Comparison of ENCODE assay signal across 19 cellular contexts in the genomic region with DNA sequence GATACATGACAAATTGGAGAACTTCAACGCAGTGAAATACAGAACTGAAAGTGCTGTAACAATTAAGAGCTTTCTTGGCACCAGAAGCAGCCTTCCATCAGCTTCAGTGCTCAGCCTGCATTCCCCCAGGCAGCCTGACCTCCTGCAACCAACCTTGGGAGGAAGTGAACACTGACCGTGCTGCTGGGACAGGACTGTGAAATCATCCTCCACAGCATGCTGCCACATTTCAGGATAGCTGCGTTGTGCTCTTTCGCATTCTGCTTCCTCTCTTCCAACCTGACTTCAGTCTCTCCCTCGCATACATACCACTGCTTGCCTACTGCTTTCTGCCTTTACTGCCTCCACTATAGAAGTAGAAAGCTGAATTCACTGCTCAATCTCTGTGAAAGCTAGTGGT.
"Had no signal": no experiment of that assay in that cellular context is flagged by ENCODE, and none has a peak within 500 bp of the region (broad histone marks: within the 10 kb centered on the region; RNA-seq: fewer than 3 reads in every experiment).

No MANE protein-coding gene starts in this region.

- H3K27ac ChIP-seq: body of pancreas, heart left ventricle, left lung, sigmoid colon, testis had no signal

- H3K27me3 ChIP-seq: body of pancreas, heart left ventricle, left lung, sigmoid colon, testis had no signal

- H3K4me3 ChIP-seq: body of pancreas, heart left ventricle, left lung, lung, sigmoid colon, testis had no signal

- ATAC-seq: body of pancreas; heart left ventricle; left lung; naive thymus-derived CD4-positive, alpha-beta T cell had no signal

- H3K4me1 Mint-ChIP-seq: activated naive CD4-positive, alpha-beta T cell treated with anti-CD3 and anti-CD28 coated beads, Interleukin-2, amount 50 U/mL, for 24 hours; naive thymus-derived CD4-positive, alpha-beta T cell; neural crest cell had no signal

- H3K36me3 ChIP-seq: heart left ventricle, left lung, sigmoid colon had no signal

- H3K4me1 ChIP-seq: body of pancreas, heart left ventricle, left lung, sigmoid colon, testis had no signal

- H3K27me3 Mint-ChIP-seq: activated naive CD4-positive, alpha-beta T cell treated with anti-CD3 and anti-CD28 coated beads, Interleukin-2, amount 50 U/mL, for 24 hours; dendritic cell treated with granulocyte-macrophage colony-stimulating factor and Interleukin-4, amounts not matched to agents 40 ng/mL and 50 ng/mL, for 4 days; progenitor cell of endocrine pancreas had no signal

- H3K4me3 Mint-ChIP-seq: activated naive CD4-positive, alpha-beta T cell treated with anti-CD3 and anti-CD28 coated beads, Interleukin-2, amount 50 U/mL, for 24 hours; dendritic cell treated with granulocyte-macrophage colony-stimulating factor and Interleukin-4, amounts not matched to agents 40 ng/mL and 50 ng/mL, for 4 days; naive thymus-derived CD4-positive, alpha-beta T cell; neural crest cell had no signal

- H3K27ac Mint-ChIP-seq: activated naive CD4-positive, alpha-beta T cell treated with anti-CD3 and anti-CD28 coated beads, Interleukin-2, amount 50 U/mL, for 24 hours; dendritic cell treated with granulocyte-macrophage colony-stimulating factor and Interleukin-4, amounts not matched to agents 40 ng/mL and 50 ng/mL, for 4 days; naive thymus-derived CD4-positive, alpha-beta T cell; progenitor cell of endocrine pancreas had no signal

- DNase-seq: activated gamma-delta T cell treated with Interleukin-2 at 50 U/mL for 16 hours; activated T-cell treated with anti-CD3 and anti-CD28 coated beads, Interleukin-2, amount 50 U/mL, for 1 hour; body of pancreas; effector CD4-positive, alpha-beta T cell; heart left ventricle; kidney glomerular epithelial cell; left lung; naive thymus-derived CD4-positive, alpha-beta T cell; retina; sigmoid colon; stimulated activated CD4-positive, alpha-beta T cell treated with anti-CD3 and anti-CD28 coated beads, Interleukin-2, amount 100 ng/mL, for 48 hours; stimulated activated naive CD4-positive, alpha-beta T cell; testis; trophoblast cell had no signal

- H3K36me3 Mint-ChIP-seq: activated naive CD4-positive, alpha-beta T cell treated with anti-CD3 and anti-CD28 coated beads, Interleukin-2, amount 50 U/mL, for 24 hours; naive thymus-derived CD4-positive, alpha-beta T cell had no signal

- H3K9me3 ChIP-seq: body of pancreas, heart left ventricle, sigmoid colon, testis had no signal
